In genomic region chr16:89637379-89637778, GRCh38 we compare ENCODE assay signal across 19 cellular contexts. TPM values are rescaled to one million over a fixed set of nuclear protein-coding genes. Genes with fewer than 3 reads are reported as not detected.
"Had no signal": no experiment of that assay in that cellular context is flagged by ENCODE, and none has a peak within 500 bp of the region (broad histone marks: within the 10 kb centered on the region; RNA-seq: fewer than 3 reads in every experiment).

No MANE protein-coding gene starts in this region.

- H3K36me3 ChIP-seq: cardiac muscle cell, ovary, spleen, thoracic aorta, upper lobe of left lung had no signal

- H3K27me3 ChIP-seq: ovary, upper lobe of left lung had no signal

- H3K4me3 ChIP-seq: cardiac muscle cell, mucosa of descending colon, ovary, spleen, thoracic aorta, upper lobe of left lung had no signal

- H3K9me3 ChIP-seq: mucosa of descending colon, ovary, spleen, thoracic aorta, upper lobe of left lung had no signal

- DNase-seq: activated CD4-positive, alpha-beta memory T cell treated with anti-CD3 and anti-CD28 coated beads, Interleukin-2, amount 10 ng/mL, durations not matched to agents 7 days and 5 days; activated CD4-positive, alpha-beta T cell treated with anti-CD3 and anti-CD28 coated beads for 48 hours; activated CD8-positive, alpha-beta memory T cell treated with anti-CD3 and anti-CD28 coated beads, Interleukin-2, amount 10 ng/mL, durations not matched to agents 7 days and 5 days; activated naive CD4-positive, alpha-beta T cell treated with Interleukin-2 at 50 U/mL for 16 hours; activated naive CD8-positive, alpha-beta T cell treated with anti-CD3 and anti-CD28 coated beads, Interleukin-2, amount 10 ng/mL, durations not matched to agents 7 days and 5 days; amygdala; effector memory CD8-positive, alpha-beta T cell; mucosa of descending colon; naive B cell; ovary; spleen; stimulated activated naive B cell treated with anti-CD40 and anti-IgM and Interleukin-4, amounts not matched to agents 10 μg/mL and 1 μg/mL and 100 μg/mL, for 72 hours; T-cell; upper lobe of left lung had no signal

- H3K27ac ChIP-seq: cardiac muscle cell, ovary, spleen, thoracic aorta, upper lobe of left lung had no signal

- ATAC-seq: activated CD8-positive, alpha-beta memory T cell treated with anti-CD3 and anti-CD28 coated beads, Interleukin-2, amount 10 ng/mL, durations not matched to agents 7 days and 5 days; activated T-helper 17 cell treated with anti-CD3 and anti-CD28 coated beads, Interleukin-2, amount 50 U/mL, for 72 hours; effector memory CD8-positive, alpha-beta T cell; mucosa of descending colon; stimulated activated naive B cell treated with anti-CD40 and anti-IgM and Interleukin-4, amounts not matched to agents 10 μg/mL and 1 μg/mL and 100 μg/mL, for 72 hours; T-cell; WTC11 had no signal

RNA-seq across cellular contexts. Expression of gene DPEP1, which starts 23.9 kb away (rescaled TPM):
- total RNA-seq: activated CD4-positive, alpha-beta memory T cell treated with anti-CD3 and anti-CD28 coated beads, Interleukin-2, amount 10 ng/mL, durations not matched to agents 7 days and 5 days; activated CD8-positive, alpha-beta memory T cell treated with anti-CD3 and anti-CD28 coated beads, Interleukin-2, amount 10 ng/mL, durations not matched to agents 7 days and 5 days; activated naive CD8-positive, alpha-beta T cell treated with anti-CD3 and anti-CD28 coated beads, Interleukin-2, amount 10 ng/mL, durations not matched to agents 7 days and 5 days; activated T-helper 17 cell treated with anti-CD3 and anti-CD28 coated beads, Interleukin-2, amount 50 U/mL, for 72 hours; fibroblast of villous mesenchyme; thoracic aorta had no signal
